ENCODE assay signal across 23 cellular contexts in the genomic region with DNA sequence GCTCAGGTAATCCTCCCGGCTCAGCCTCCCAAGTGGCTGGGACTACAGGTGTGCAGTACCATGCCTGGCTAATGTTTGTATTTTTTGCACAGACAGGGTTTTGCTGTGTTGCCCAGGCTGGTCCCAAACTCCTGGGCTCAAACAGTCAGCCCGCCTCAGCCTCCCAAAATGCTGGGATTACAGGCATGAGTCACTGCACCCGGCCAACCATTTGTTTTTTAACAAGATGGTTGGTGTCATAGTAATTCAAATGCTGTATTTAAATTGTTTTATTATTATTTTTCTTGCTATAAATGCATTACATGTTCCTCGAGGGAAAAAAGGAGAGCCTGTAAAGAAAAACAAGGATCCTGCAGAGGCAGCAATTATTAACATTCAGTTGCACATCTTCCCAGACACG.
"Had no signal": no experiment of that assay in that cellular context is flagged by ENCODE, and none has a peak within 500 bp of the region (broad histone marks: within the 10 kb centered on the region; RNA-seq: fewer than 3 reads in every experiment).

No MANE protein-coding gene starts in this region.

- H3K4me1 ChIP-seq: SJCRH30 had no signal

- H3K4me3 ChIP-seq: MG63, SJCRH30 had no signal

- H3K27ac ChIP-seq: HL-60, RWPE1, SJCRH30 had no signal

- H3K27me3 ChIP-seq: MG63, SJCRH30 had no signal

- DNase-seq: KBM-7, MG63, NCI-H1092, NCI-H1105 treated with DMSO at 0.1 percent for 48 hours, NCI-H1417 treated with DMSO at 0.1 percent for 48 hours, NCI-H146, NCI-H187, NCI-H2029, NCI-H2081 treated with DMSO at 0.1 percent for 48 hours, NCI-H2171, NCI-H226, NCI-H446, NCI-H510A, NCI-H524 treated with DMSO at 0.1 percent for 48 hours, NCI-H69, NCI-H774, PC-3, SHP77, SJCRH30 had no signal

- ATAC-seq: Panc1, PC-3, SK-N-SH treated with all-trans-retinoic acid at 6 μM for 48 hours had no signal

- H3K9me3 ChIP-seq: MG63, SJCRH30 had no signal
